In the genomic region with DNA sequence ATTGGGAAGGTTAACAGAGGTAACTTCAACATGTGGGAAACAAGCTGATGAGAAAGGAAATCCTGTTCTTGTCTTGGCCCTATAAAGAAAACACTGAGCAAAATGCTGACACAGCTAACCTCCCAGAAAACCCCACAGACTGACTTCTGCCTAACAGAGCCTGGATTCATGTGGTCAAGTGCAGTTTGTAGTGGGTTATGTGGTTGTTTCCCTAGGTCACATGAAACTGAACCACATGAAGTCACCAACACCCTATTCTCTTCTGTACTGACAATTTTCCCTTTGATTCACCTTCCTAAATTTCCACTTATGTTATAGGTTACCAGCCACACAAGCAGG, we compare ENCODE assay signal across 16 cellular contexts.
DNase-seq lines count a peak whose midpoint lies in the region; TF ChIP-seq lines count a peak whose summit lies in the region.
"Had no signal": no experiment of that assay in that cellular context is flagged by ENCODE, and none has a peak within 500 bp of the region (broad histone marks: within the 10 kb centered on the region; RNA-seq: fewer than 3 reads in every experiment).

No MANE protein-coding gene starts in this region.

- H3K14ac ChIP-seq in mesenchymal stem cell (ENCODE audit: low read length in 2 of 2), result no peak overlapping the region

- H3K27me3 ChIP-seq in mesenchymal stem cell (ENCODE audit: control insufficient read depth in 1 of 2, insufficient read depth in 1 of 2, low read length in 2 of 2), result no peaks in the 10 kb centered on the region
- H3K27me3 ChIP-seq: esophagus muscularis mucosa had no signal

- H3K18ac ChIP-seq in mesenchymal stem cell (ENCODE audit: low read depth in 1 of 2, low read length in 2 of 2), result no peak overlapping the region

- H3K9ac ChIP-seq in mesenchymal stem cell (ENCODE audit: low read length), result no peak overlapping the region

- H2BK5ac ChIP-seq in mesenchymal stem cell (ENCODE audit: low read depth, low read length, poor library complexity, severe bottlenecking), result no peak overlapping the region

- peak; percentile 52 for DNase-seq in DMS79 (lab: John Stamatoyannopoulos, UW)
- DNase-seq in Jurkat, Clone E6-1 (ENCODE audit: low read depth, low spot score), result peak; percentile 84
- peak; percentile 60 for DNase-seq in astrocyte of the spinal cord (ENCODE audit: low read depth, low spot score)
- peak; percentile 93 for DNase-seq in mesenchymal stem cell
- no peak for DNase-seq in putamen (ENCODE audit: low spot score)
- DNase-seq in HuH-7 (ENCODE audit: low spot score), result no peak
- DNase-seq in DMS114 treated with DMSO at 0.1 percent for 48 hours (lab: John Stamatoyannopoulos, UW; ENCODE audit: unreplicated experiment), result no peak
- no peak for DNase-seq in LoVo (ENCODE audit: low spot score)
- DNase-seq: CD4-positive, alpha-beta T cell; central memory CD4-positive, alpha-beta T cell; GOT3; left cardiac atrium; NCI-H2081; stimulated activated CD4-positive, alpha-beta T cell treated with anti-CD3 and anti-CD28 coated beads, Interleukin-2, amount 100 ng/mL, for 24 hours had no signal

- H3K23ac ChIP-seq in mesenchymal stem cell (ENCODE audit: low read length in 2 of 2), result no peak overlapping the region

- H3K27ac ChIP-seq in mesenchymal stem cell (ENCODE audit: low read length, poor library complexity, severe bottlenecking), result no peak overlapping the region
- H3K27ac ChIP-seq: esophagus muscularis mucosa, VCaP had no signal

- no peak for TF ChIP-seq CTCF in astrocyte of the spinal cord (IDR thresholded peaks at IDR 0.05; ENCODE audit: low read depth, low read length)

- H3K79me1 ChIP-seq in mesenchymal stem cell (replicated peaks; ENCODE audit: low read length, poor library complexity, severe bottlenecking), result no peaks in the 10 kb centered on the region

- H3K9me3 ChIP-seq in mesenchymal stem cell (ENCODE audit: control insufficient read depth, low read length), result no peaks in the 10 kb centered on the region
- H3K9me3 ChIP-seq: esophagus muscularis mucosa had no signal

- H2BK120ac ChIP-seq in mesenchymal stem cell (ENCODE audit: low read depth, low read length), result no peak overlapping the region

- H3K4me1 ChIP-seq in mesenchymal stem cell (ENCODE audit: control insufficient read depth, insufficient read depth, low read depth, low read length), result no peaks in the 10 kb centered on the region

- H2BK12ac ChIP-seq in mesenchymal stem cell (ENCODE audit: low read length in 2 of 2), result no peak overlapping the region

- H2AFZ ChIP-seq in mesenchymal stem cell (ENCODE audit: low read depth, low read length), result no peak overlapping the region

- no peak overlapping the region for H3K4me2 ChIP-seq in mesenchymal stem cell (ENCODE audit: low read length, poor library complexity, severe bottlenecking)

- H3K4me3 ChIP-seq in Jurkat, Clone E6-1 (ENCODE audit: low read length), result no peak overlapping the region
- H3K4me3 ChIP-seq in astrocyte of the spinal cord (ENCODE audit: low read depth, low read length) (no peak overlapping the region), mesenchymal stem cell (ENCODE audit: insufficient read depth in 1 of 2, low read depth in 1 of 2, low read length in 2 of 2) (no peak overlapping the region)
- H3K4me3 ChIP-seq: esophagus muscularis mucosa had no signal

- H4K91ac ChIP-seq in mesenchymal stem cell (ENCODE audit: low read length), result no peak overlapping the region

- H3K36me3 ChIP-seq in mesenchymal stem cell (ENCODE audit: control insufficient read depth in 1 of 2, insufficient read depth in 2 of 2, low read depth in 1 of 2, low read length in 2 of 2), result no peaks in the 10 kb centered on the region
- H3K36me3 ChIP-seq: esophagus muscularis mucosa had no signal

- no peak overlapping the region for H4K8ac ChIP-seq in mesenchymal stem cell (ENCODE audit: low read length)

- no peak overlapping the region for H3K4ac ChIP-seq in mesenchymal stem cell (ENCODE audit: low read depth in 1 of 2, low read length in 2 of 2)

- H2AK5ac ChIP-seq in mesenchymal stem cell (ENCODE audit: low read length, severe bottlenecking), result no peak overlapping the region

- in situ Hi-C loops in astrocyte of the spinal cord (cut with HindIII; ENCODE audit: low sequenced_read_pairs), result no loop called here

- no peak overlapping the region for H2BK15ac ChIP-seq in mesenchymal stem cell (ENCODE audit: low read depth, poor library complexity, severe bottlenecking)

Comparison
In these comparisons a context has a peak if more than half of its experiments do, and no peak if none do; other contexts are left out.
1. DNase-seq: peak in DMS79 (single experiment), Jurkat, Clone E6-1 (single experiment), astrocyte of the spinal cord (single experiment) and mesenchymal stem cell (single experiment); none in putamen (single experiment), HuH-7 (single experiment), DMS114 treated with DMSO at 0.1 percent for 48 hours (single experiment) and LoVo (single experiment).